1 cellular context compared by ENCODE assay signal in the genomic region with DNA sequence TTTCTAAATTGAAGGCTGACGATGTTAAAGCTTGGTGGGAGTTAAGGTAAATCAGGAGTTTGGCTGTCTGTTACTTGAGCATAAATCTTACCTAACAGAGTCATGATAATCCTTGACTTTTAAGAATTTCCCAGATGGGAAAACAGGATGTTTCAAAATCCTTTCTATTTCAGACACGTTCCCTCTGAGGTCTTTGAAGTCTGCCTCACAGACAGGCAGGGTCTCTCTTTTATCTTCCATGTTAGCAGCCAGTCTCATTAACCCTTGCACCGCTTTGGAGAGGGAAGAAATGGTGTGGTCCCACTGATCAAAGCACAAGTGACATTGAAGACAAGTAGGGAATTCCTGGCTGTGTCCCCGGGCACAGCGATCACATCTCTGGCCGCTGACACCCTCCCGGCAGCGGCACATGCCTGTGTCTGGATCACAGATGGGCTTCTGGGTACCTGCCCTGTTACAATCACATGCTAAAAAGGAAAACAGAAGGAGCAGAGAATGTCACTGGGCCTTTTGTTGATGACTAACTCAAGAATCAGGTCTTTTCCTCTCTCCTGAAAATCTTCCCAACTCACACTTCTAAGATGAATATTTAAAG.
TF ChIP-seq lines count a peak whose summit lies in the region.

No MANE protein-coding gene starts in this region.

TF ChIP-seq in K562, 482 proteins besides CTCF, POLR2A, EP300 and RAD21 (continued from another document):
- TF ChIP-seq, protein P1, sequence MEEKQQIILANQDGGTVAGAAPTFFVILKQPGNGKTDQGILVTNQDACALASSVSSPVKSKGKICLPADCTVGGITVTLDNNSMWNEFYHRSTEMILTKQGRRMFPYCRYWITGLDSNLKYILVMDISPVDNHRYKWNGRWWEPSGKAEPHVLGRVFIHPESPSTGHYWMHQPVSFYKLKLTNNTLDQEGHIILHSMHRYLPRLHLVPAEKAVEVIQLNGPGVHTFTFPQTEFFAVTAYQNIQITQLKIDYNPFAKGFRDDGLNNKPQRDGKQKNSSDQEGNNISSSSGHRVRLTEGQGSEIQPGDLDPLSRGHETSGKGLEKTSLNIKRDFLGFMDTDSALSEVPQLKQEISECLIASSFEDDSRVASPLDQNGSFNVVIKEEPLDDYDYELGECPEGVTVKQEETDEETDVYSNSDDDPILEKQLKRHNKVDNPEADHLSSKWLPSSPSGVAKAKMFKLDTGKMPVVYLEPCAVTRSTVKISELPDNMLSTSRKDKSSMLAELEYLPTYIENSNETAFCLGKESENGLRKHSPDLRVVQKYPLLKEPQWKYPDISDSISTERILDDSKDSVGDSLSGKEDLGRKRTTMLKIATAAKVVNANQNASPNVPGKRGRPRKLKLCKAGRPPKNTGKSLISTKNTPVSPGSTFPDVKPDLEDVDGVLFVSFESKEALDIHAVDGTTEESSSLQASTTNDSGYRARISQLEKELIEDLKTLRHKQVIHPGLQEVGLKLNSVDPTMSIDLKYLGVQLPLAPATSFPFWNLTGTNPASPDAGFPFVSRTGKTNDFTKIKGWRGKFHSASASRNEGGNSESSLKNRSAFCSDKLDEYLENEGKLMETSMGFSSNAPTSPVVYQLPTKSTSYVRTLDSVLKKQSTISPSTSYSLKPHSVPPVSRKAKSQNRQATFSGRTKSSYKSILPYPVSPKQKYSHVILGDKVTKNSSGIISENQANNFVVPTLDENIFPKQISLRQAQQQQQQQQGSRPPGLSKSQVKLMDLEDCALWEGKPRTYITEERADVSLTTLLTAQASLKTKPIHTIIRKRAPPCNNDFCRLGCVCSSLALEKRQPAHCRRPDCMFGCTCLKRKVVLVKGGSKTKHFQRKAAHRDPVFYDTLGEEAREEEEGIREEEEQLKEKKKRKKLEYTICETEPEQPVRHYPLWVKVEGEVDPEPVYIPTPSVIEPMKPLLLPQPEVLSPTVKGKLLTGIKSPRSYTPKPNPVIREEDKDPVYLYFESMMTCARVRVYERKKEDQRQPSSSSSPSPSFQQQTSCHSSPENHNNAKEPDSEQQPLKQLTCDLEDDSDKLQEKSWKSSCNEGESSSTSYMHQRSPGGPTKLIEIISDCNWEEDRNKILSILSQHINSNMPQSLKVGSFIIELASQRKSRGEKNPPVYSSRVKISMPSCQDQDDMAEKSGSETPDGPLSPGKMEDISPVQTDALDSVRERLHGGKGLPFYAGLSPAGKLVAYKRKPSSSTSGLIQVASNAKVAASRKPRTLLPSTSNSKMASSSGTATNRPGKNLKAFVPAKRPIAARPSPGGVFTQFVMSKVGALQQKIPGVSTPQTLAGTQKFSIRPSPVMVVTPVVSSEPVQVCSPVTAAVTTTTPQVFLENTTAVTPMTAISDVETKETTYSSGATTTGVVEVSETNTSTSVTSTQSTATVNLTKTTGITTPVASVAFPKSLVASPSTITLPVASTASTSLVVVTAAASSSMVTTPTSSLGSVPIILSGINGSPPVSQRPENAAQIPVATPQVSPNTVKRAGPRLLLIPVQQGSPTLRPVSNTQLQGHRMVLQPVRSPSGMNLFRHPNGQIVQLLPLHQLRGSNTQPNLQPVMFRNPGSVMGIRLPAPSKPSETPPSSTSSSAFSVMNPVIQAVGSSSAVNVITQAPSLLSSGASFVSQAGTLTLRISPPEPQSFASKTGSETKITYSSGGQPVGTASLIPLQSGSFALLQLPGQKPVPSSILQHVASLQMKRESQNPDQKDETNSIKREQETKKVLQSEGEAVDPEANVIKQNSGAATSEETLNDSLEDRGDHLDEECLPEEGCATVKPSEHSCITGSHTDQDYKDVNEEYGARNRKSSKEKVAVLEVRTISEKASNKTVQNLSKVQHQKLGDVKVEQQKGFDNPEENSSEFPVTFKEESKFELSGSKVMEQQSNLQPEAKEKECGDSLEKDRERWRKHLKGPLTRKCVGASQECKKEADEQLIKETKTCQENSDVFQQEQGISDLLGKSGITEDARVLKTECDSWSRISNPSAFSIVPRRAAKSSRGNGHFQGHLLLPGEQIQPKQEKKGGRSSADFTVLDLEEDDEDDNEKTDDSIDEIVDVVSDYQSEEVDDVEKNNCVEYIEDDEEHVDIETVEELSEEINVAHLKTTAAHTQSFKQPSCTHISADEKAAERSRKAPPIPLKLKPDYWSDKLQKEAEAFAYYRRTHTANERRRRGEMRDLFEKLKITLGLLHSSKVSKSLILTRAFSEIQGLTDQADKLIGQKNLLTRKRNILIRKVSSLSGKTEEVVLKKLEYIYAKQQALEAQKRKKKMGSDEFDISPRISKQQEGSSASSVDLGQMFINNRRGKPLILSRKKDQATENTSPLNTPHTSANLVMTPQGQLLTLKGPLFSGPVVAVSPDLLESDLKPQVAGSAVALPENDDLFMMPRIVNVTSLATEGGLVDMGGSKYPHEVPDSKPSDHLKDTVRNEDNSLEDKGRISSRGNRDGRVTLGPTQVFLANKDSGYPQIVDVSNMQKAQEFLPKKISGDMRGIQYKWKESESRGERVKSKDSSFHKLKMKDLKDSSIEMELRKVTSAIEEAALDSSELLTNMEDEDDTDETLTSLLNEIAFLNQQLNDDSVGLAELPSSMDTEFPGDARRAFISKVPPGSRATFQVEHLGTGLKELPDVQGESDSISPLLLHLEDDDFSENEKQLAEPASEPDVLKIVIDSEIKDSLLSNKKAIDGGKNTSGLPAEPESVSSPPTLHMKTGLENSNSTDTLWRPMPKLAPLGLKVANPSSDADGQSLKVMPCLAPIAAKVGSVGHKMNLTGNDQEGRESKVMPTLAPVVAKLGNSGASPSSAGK (IDR thresholded peaks at IDR 0.05), result no peak
- TF ChIP-seq ZNF174 (CRISPR knock-in tag; IDR thresholded peaks at IDR 0.05), result no peak
- no peak for TF ChIP-seq PHF20 (IDR thresholded peaks at IDR 0.05; ENCODE audit: partially characterized antibody)
